13 cellular contexts compared by ENCODE assay signal in the genomic region with DNA sequence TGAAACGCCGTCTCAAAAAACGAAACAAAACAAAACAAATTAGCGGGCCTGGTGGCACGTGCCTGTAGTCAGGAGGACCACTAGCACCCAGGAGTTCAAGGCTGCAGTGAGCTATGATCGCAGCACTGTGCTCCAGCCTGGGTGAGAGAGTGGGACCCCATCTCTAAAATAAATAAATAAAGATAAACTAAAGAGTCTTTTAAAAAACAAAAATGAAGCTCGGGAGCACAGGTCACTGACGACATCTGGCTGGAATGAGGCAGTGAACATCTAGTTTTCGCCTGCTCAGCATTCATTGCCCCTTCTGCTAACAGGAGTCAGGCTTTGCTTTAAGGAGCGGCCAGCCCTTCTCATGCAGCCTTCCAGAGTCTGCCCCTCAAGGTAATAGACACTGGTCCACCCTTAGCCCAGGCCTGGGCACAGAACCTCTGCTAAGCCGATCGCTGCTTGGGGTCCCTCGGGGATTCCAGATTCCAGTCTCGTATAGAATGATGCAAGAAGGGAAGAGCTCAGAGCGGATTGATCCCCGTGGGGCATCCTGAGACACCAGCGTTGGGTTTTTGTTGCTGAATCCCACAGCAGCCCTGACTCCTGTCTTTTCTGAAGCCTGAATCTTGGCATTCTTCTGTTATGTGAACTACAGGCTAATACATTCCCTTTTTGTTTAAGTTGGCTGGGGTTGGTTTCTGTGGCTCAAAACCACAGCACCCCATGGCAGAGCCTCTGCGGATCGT. TPM values are rescaled to one million over a fixed set of nuclear protein-coding genes. Genes with fewer than 3 reads are reported as not detected.
DNase-seq lines count a peak whose midpoint lies in the region; ATAC-seq and TF ChIP-seq lines count a peak whose summit lies in the region.
"Had no signal": no experiment of that assay in that cellular context is flagged by ENCODE, and none has a peak within 500 bp of the region (broad histone marks: within the 10 kb centered on the region; RNA-seq: fewer than 3 reads in every experiment).

No MANE protein-coding gene starts in this region.

- TF ChIP-seq CTCF in AG04450 (IDR thresholded peaks at IDR 0.05; ENCODE audit: low read depth, low read length): no peak
- TF ChIP-seq CTCF in cardiac fibroblast (IDR thresholded peaks at IDR 0.05; ENCODE audit: low read depth, low read length): no peak

- H3K4me1 ChIP-seq in neuronal stem cell (ENCODE audit: control insufficient read depth in 2 of 2, insufficient read depth in 1 of 2, low read depth in 1 of 2, low read length in 2 of 2): peaks cover 0 to 2% of the 10 kb centered on the region in 2 donors

- WGBS in neuronal stem cell (ENCODE audit: extremely low coverage in 2 of 2, insufficient read length in 2 of 2, insufficient replicate concordance in 1 of 2), 2 donors: no CpG with 5 or more reads among the region's 19 CpGs

- no peak overlapping the region for H3K14ac ChIP-seq in neuronal stem cell (ENCODE audit: low read length)

- H3K4ac ChIP-seq in neuronal stem cell (ENCODE audit: low read length): no peak overlapping the region

- H2AFZ ChIP-seq in neuronal stem cell (ENCODE audit: low read length): peak overlapping the region; percentile 77

- H3K79me1 ChIP-seq in neuronal stem cell (ENCODE audit: low read depth, low read length): no peaks in the 10 kb centered on the region

- no peak overlapping the region for H2BK120ac ChIP-seq in neuronal stem cell (ENCODE audit: low read depth, low read length)

- CTCF ChIA-PET in AG04450 (lab: Charles Lee): interaction anchor here (1.1 to 1.5 kb wide), 3 partner anchors 9 to 26 kb away, joined by 3 to 6 read pairs (median 4); no protein-coding TSS in a partner anchor

- peak; percentile 72 for DNase-seq in AG04450 (ENCODE audit: low read depth, low spot score)
- peak; percentile 84 for DNase-seq in LHCN-M2 (ENCODE audit: low read depth)
- peak; percentile 82 to 94 for DNase-seq in cardiac fibroblast (ENCODE audit: low read depth in 2 of 2)
- DNase-seq in neuronal stem cell (ENCODE audit: low spot score): no peak
- no peak for DNase-seq in NCI-H1436 (lab: John Stamatoyannopoulos, UW)
- no peak for DNase-seq in epidermal melanocyte (ENCODE audit: insufficient read length, low spot score)
- no peak for DNase-seq in NCI-H2107 treated with DMSO at 0.1 percent for 48 hours (lab: John Stamatoyannopoulos, UW; ENCODE audit: unreplicated experiment)
- DNase-seq: activated CD4-positive, CD25-positive, alpha-beta regulatory T cell treated with anti-CD3 and anti-CD28 coated beads, Interleukin-2, amount 50 U/mL, for 72 hours; effector CD4-positive, alpha-beta T cell; stimulated activated CD4-positive, alpha-beta T cell treated with anti-CD3 and anti-CD28 coated beads, Interleukin-15, amount 100 ng/mL, for 24 hours had no signal

- H3K36me3 ChIP-seq in neuronal stem cell (replicated peaks in 1 of 2; ENCODE audit: control insufficient read depth in 2 of 2, insufficient read depth in 2 of 2, low read length in 2 of 2): no peaks in the 10 kb centered on the region

- H3K9ac ChIP-seq in neuronal stem cell (ENCODE audit: low read depth, low read length, poor library complexity): no peak overlapping the region

- POLR2A ChIA-PET in AG04450 (lab: Yijun Ruan, JAX): interaction anchor here (0.8 to 2.5 kb wide), 6 partner anchors 15 to 107 kb away, joined by 3 to 12 read pairs (median 4); a partner anchor contains a TSS

- no peak overlapping the region for H2AK5ac ChIP-seq in neuronal stem cell (ENCODE audit: low read depth, low read length)

- H3K9me3 ChIP-seq in AG04450 (ENCODE audit: control insufficient read depth, insufficient read depth, low read length) (no peaks in the 10 kb centered on the region), neuronal stem cell (replicated peaks in 1 of 2; ENCODE audit: control insufficient read depth in 2 of 2, insufficient read depth in 1 of 2, low read depth in 1 of 2, low read length in 2 of 2) (peaks cover 6 to 15% of the 10 kb centered on the region in 2 donors)

- H2BK5ac ChIP-seq in neuronal stem cell (ENCODE audit: low read length): peak overlapping the region; percentile 24

- H3K18ac ChIP-seq in neuronal stem cell (ENCODE audit: low read length): peak overlapping the region; percentile 6

- H4K91ac ChIP-seq in neuronal stem cell (ENCODE audit: low read depth, low read length, poor library complexity): no peak overlapping the region

- peak overlapping the region; percentile 98 for H3K27ac ChIP-seq in AG04450 (ENCODE audit: low read depth, low read length)
- H3K27ac ChIP-seq in neuronal stem cell (replicated peaks; ENCODE audit: low read length): no peak overlapping the region

- H2BK15ac ChIP-seq in neuronal stem cell (ENCODE audit: low read length): no peak overlapping the region

- H3K23ac ChIP-seq in neuronal stem cell (ENCODE audit: low read depth, low read length, poor library complexity): no peak overlapping the region

- H3K27me3 ChIP-seq in AG04450 (ENCODE audit: control insufficient read depth, insufficient read depth, low read length): no peaks in the 10 kb centered on the region
- no peaks in the 10 kb centered on the region for H3K27me3 ChIP-seq in neuronal stem cell (ENCODE audit: control insufficient read depth in 3 of 3, insufficient read depth in 3 of 3, low read depth in 1 of 3, low read length in 3 of 3)

- no peak overlapping the region for H2BK12ac ChIP-seq in neuronal stem cell (ENCODE audit: low read length)

- H3K4me2 ChIP-seq in neuronal stem cell (ENCODE audit: insufficient read depth, low read length, poor library complexity, severe bottlenecking): no peak overlapping the region

- no peak overlapping the region for H4K8ac ChIP-seq in neuronal stem cell (ENCODE audit: low read depth, low read length)

- no peak for ATAC-seq in HG02840 (IDR thresholded peaks at IDR 0.05; ENCODE audit: low FRiP score, unreplicated experiment)
- ATAC-seq: HCT116; stimulated activated memory B cell treated with anti-CD40 and anti-IgM and Interleukin-4, amounts not matched to agents 10 μg/mL and 1 μg/mL and 100 μg/mL, for 72 hours had no signal

- H3K4me3 ChIP-seq in AG04450 (ENCODE audit: low read depth, low read length): peak overlapping the region; percentile 17
- no peak overlapping the region for H3K4me3 ChIP-seq in cardiac fibroblast (replicated peaks in 1 of 2; ENCODE audit: low read depth in 2 of 2, low read length in 2 of 2)
- H3K4me3 ChIP-seq in neuronal stem cell (ENCODE audit: low read length in 2 of 2): no peak overlapping the region

RNA-seq across cellular contexts. Expression of a gene that starts 14.2 kb away (rescaled TPM):
- polyA plus RNA-seq in AG04450 (2011; rRNA removed): 3.4 and 4.7 TPM in 2 replicates
- polyA minus RNA-seq in AG04450 (2011; rRNA and poly(A)+ RNA removed): 13.2 and 14.5 TPM in 2 replicates
- 19.2 and 20.5 TPM in 2 replicates for total RNA-seq in LHCN-M2 (2014; rRNA removed)
- polyA plus RNA-seq in LHCN-M2 (2012): 7.1 TPM
- 7.6 TPM for polyA plus RNA-seq in neuronal stem cell (2013, experiment 1 of 2)
- polyA plus RNA-seq in neuronal stem cell (2013, experiment 2 of 2): 8.2 TPM

Comparison
In these comparisons a context has a peak if more than half of its experiments do, and no peak if none do; other contexts are left out.
1. DNase-seq: peak in AG04450 (single experiment), LHCN-M2 (single experiment) and cardiac fibroblast (2 of 2); none in neuronal stem cell (single experiment), NCI-H1436 (single experiment), epidermal melanocyte (single experiment) and NCI-H2107 treated with DMSO at 0.1 percent for 48 hours (single experiment).